2 cellular contexts compared by ENCODE assay signal in genomic region chr19:54464624-54465266, GRCh38.
TF ChIP-seq lines count a peak whose summit lies in the region.

No MANE protein-coding gene starts in this region.

TF ChIP-seq in GM12891, 5 proteins besides CTCF, POLR2A, EP300 and RAD21 (continued from another document):
- no peak for TF ChIP-seq POU2F2 (IDR thresholded peaks at IDR 0.05; ENCODE audit: low read depth, low read length)

TF ChIP-seq in HCT116, 20 proteins besides CTCF, POLR2A, EP300 and RAD21 (continued from another document):
- TF ChIP-seq SP1 (IDR thresholded peaks at IDR 0.05; ENCODE audit: low read depth) (peak; percentile 78), SRF (IDR thresholded peaks at IDR 0.05; ENCODE audit: low read depth) (0 out of 2 replicates have a peak, but pooled peaks have one; percentile 42), REST (IDR thresholded peaks at IDR 0.05; ENCODE audit: low read depth) (no peak), TCF7L2 (IDR thresholded peaks at IDR 0.05; ENCODE audit: borderline replicate concordance, extremely low read depth, insufficient read depth, insufficient read length) (peak; percentile 67), POLR2AphosphoS5 (IDR thresholded peaks at IDR 0.05; ENCODE audit: low read depth, low read length) (peak; percentile 78), ZFX (IDR thresholded peaks at IDR 0.05) (peak; percentile 51; the same call in 1 of the 2 replicates)
